In genomic region chr9:130182090-130182909, GRCh38 we compare ENCODE assay signal across 13 cellular contexts. TPM values are rescaled to one million over a fixed set of nuclear protein-coding genes. Genes with fewer than 3 reads are reported as not detected.
DNase-seq lines count a peak whose midpoint lies in the region; ATAC-seq, FAIRE-seq and TF ChIP-seq lines count a peak whose summit lies in the region.
"Had no signal": no experiment of that assay in that cellular context is flagged by ENCODE, and none has a peak within 500 bp of the region (broad histone marks: within the 10 kb centered on the region; RNA-seq: fewer than 3 reads in every experiment).

No MANE protein-coding gene starts in this region.

- H3K23ac ChIP-seq in IMR-90 (ENCODE audit: low read depth, low read length) (no peak overlapping the region), mesenchymal stem cell (ENCODE audit: low read length in 2 of 2) (no peak overlapping the region)

- H3K27ac ChIP-seq in IMR-90 (ENCODE audit: insufficient read depth, low read length) (peak overlapping the region; percentile 75; the same call in 1 of the 2 replicates), K562 (ENCODE audit: extremely low read depth, low read depth, low read length) (no peak overlapping the region), mesenchymal stem cell (ENCODE audit: low read length, poor library complexity, severe bottlenecking) (peak overlapping the region; percentile 91), tibial artery (peak overlapping the region; percentile 93 to 95), ovary (no peak overlapping the region)

- H2AFZ ChIP-seq in IMR-90 (replicated peaks; ENCODE audit: low read length, poor library complexity), result no peak overlapping the region
- no peak overlapping the region for H2AFZ ChIP-seq in K562 (ENCODE audit: low read depth, low read length)
- no peak overlapping the region for H2AFZ ChIP-seq in mesenchymal stem cell (ENCODE audit: low read depth, low read length)

- CTCF ChIA-PET in IMR-90 (lab: Yijun Ruan, JAX) (no interaction called here), K562 (lab: Yijun Ruan, JAX; ENCODE audit: low intra/inter-chr PET ratio) (no interaction called here)

- no TSS peak for BruUV-seq in IMR-90 (replicated peaks; lab: Mats Ljungman, UMichigan)
- no TSS peak for BruUV-seq in K562 (replicated peaks; lab: Mats Ljungman, UMichigan)

- H3K9ac ChIP-seq in IMR-90 (ENCODE audit: low read depth, low read length) (no peak overlapping the region), K562 (ENCODE audit: insufficient read depth in 1 of 2, low read depth in 2 of 2, low read length in 2 of 2) (peak overlapping the region in 1 of 2 experiments; percentile 66; a peak in 2 of 4 replicates), mesenchymal stem cell (ENCODE audit: low read length) (no peak overlapping the region)

- H2BK120ac ChIP-seq in IMR-90 (ENCODE audit: low read depth, low read length) (peak overlapping the region; percentile 81; the same call in 1 of the 2 replicates), mesenchymal stem cell (ENCODE audit: low read depth, low read length) (peak overlapping the region; percentile 95)

- H3K79me1 ChIP-seq in IMR-90 (ENCODE audit: low read depth in 1 of 2, low read length in 2 of 2) (peaks cover 27 to 79% of the 10 kb centered on the region in 2 experiments), mesenchymal stem cell (replicated peaks; ENCODE audit: low read length, poor library complexity, severe bottlenecking) (peaks cover 7% of the 10 kb centered on the region)

- H2BK20ac ChIP-seq in IMR-90 (ENCODE audit: low read depth, low read length), result peak overlapping the region; percentile 40; the same call in 1 of the 2 replicates

- POLR2A ChIA-PET in IMR-90 (lab: Charles Lee; ENCODE audit: unreplicated experiment) (no interaction called here), K562 (lab: Yijun Ruan, JAX) (interaction anchor here (1.1 kb wide), 1 partner anchor 54 kb away, joined by 3 read pairs; no protein-coding TSS in a partner anchor)

- H4K20me1 ChIP-seq in IMR-90 (ENCODE audit: insufficient read depth, low read length), result peaks cover 53% of the 10 kb centered on the region
- H4K20me1 ChIP-seq in K562 (replicated peaks; ENCODE audit: control insufficient read depth, insufficient read depth, low read length), result peaks cover 20% of the 10 kb centered on the region; the same call in 1 of the 2 replicates

- H3K4me3 ChIP-seq in IMR-90 (ENCODE audit: insufficient read depth, low read depth, low read length), result no peak overlapping the region
- H3K4me3 ChIP-seq in K562, result no peak overlapping the region
- no peak overlapping the region for H3K4me3 ChIP-seq in mesenchymal stem cell (ENCODE audit: insufficient read depth in 1 of 2, low read depth in 1 of 2, low read length in 2 of 2)
- no peak overlapping the region for H3K4me3 ChIP-seq in tibial artery
- no peak overlapping the region for H3K4me3 ChIP-seq in ovary
- H3K4me3 ChIP-seq: SJSA1 had no signal

- 0 out of 2 replicates have a peak overlapping the region, but pooled peaks have one; percentile 47 for H3K14ac ChIP-seq in IMR-90 (replicated peaks; ENCODE audit: low read depth, low read length)
- H3K14ac ChIP-seq in mesenchymal stem cell (ENCODE audit: low read length in 2 of 2), result peak overlapping the region in 1 of 2 experiments; percentile 5

- TF ChIP-seq RAD21 in IMR-90 (IDR thresholded peaks at IDR 0.05; ENCODE audit: low read length) (no peak), K562 (CRISPR knock-in tag; conservative IDR thresholded peaks at IDR 0.05 in 1 of 2, IDR thresholded peaks at IDR 0.05 in 1 of 2) (no peak)

- H3K9me3 ChIP-seq in IMR-90 (ENCODE audit: control insufficient read depth, insufficient read depth, low read length) (no peaks in the 10 kb centered on the region), K562 (replicated peaks; ENCODE audit: control insufficient read depth, insufficient read depth, low read depth, low read length) (no peaks in the 10 kb centered on the region), mesenchymal stem cell (ENCODE audit: control insufficient read depth, low read length) (no peaks in the 10 kb centered on the region), tibial artery (no peaks in the 10 kb centered on the region), ovary (no peaks in the 10 kb centered on the region)
- H3K9me3 ChIP-seq: SJSA1 had no signal

- peaks cover 34% of the 10 kb centered on the region for H3K4me1 ChIP-seq in IMR-90 (ENCODE audit: control insufficient read depth, insufficient read depth, low read length)
- H3K4me1 ChIP-seq in K562 (replicated peaks in 1 of 2; ENCODE audit: control insufficient read depth in 2 of 2, insufficient read depth in 2 of 2, low read length in 2 of 2), result peaks cover 9 to 49% of the 10 kb centered on the region in 2 experiments; a peak in 4 of 5 replicates
- peaks cover 50% of the 10 kb centered on the region for H3K4me1 ChIP-seq in mesenchymal stem cell (ENCODE audit: control insufficient read depth, insufficient read depth, low read depth, low read length)
- H3K4me1 ChIP-seq in tibial artery, result peaks cover 5 to 91% (median 71%) of the 10 kb centered on the region in 4 donors
- H3K4me1 ChIP-seq in ovary (ENCODE audit: insufficient read depth), result peaks cover 25% of the 10 kb centered on the region

- WGBS in IMR-90 (ENCODE audit: extremely low coverage in 2 of 2, insufficient read length in 1 of 2), 2 experiments, result 93% methylated on average over 8 of the region's 26 CpGs; no CpG with 5 or more reads in 1 of the 2 experiments
- WGBS in K562 (ENCODE audit: insufficient coverage, low coverage, missing lambda C conversion rate), result 77% methylated on average over 25 of the region's 26 CpGs
- 94% methylated on average over 24 of the region's 26 CpGs for WGBS in mesenchymal stem cell
- WGBS in ovary, 3 donors, result 86 to 93% (median 92%) methylated on average over 22 to 26 of the region's 26 CpGs

- DNase-seq in IMR-90, result no peak
- DNase-seq in K562 (ENCODE audit: extremely low read depth in 1 of 4, low spot score in 3 of 4), result peak in 2 of 4 experiments; percentile 50 to 54
- DNase-seq in mesenchymal stem cell, result no peak
- DNase-seq in tibial artery, result no peak
- DNase-seq in ovary, result no peak
- DNase-seq in NCI-H774 (lab: John Stamatoyannopoulos, UW), result no peak
- DNase-seq in NCI-H1930 (lab: John Stamatoyannopoulos, UW), result no peak
- DNase-seq: activated CD8-positive, alpha-beta memory T cell treated with anti-CD3 and anti-CD28 coated beads, Interleukin-2, amount 10 ng/mL, durations not matched to agents 7 days and 5 days; CD8-positive, alpha-beta memory T cell; midbrain; NCI-H1694 had no signal

- dilution Hi-C loops in IMR-90 (cut with HindIII; ENCODE audit: low sequenced_read_pairs, unreplicated experiment), result no loop called here

- peak overlapping the region; percentile 70 to 73 for H2BK12ac ChIP-seq in mesenchymal stem cell (ENCODE audit: low read length in 2 of 2)

- H3K9me1 ChIP-seq in IMR-90 (ENCODE audit: insufficient read depth, low read length), result peaks cover 29% of the 10 kb centered on the region
- H3K9me1 ChIP-seq in K562 (ENCODE audit: control insufficient read depth, insufficient read depth, low read length), result no peaks in the 10 kb centered on the region

- H2AK9ac ChIP-seq in IMR-90 (replicated peaks; ENCODE audit: low read depth, low read length, poor library complexity), result peak overlapping the region; percentile 86

- no peak for FAIRE-seq in K562 (lab: Jason Lieb, UNC)

- H2BK15ac ChIP-seq in IMR-90 (ENCODE audit: low read depth, low read length), result peak overlapping the region; percentile 59; the same call in 1 of the 3 replicates
- H2BK15ac ChIP-seq in mesenchymal stem cell (ENCODE audit: low read depth, poor library complexity, severe bottlenecking), result peak overlapping the region; percentile 30

- H3K36me3 ChIP-seq in IMR-90 (ENCODE audit: control insufficient read depth, insufficient read depth, low read length) (peaks cover 9% of the 10 kb centered on the region; the same call in 1 of the 2 replicates), K562 (ENCODE audit: control insufficient read depth, insufficient read depth, low read length) (no peaks in the 10 kb centered on the region), mesenchymal stem cell (ENCODE audit: control insufficient read depth in 1 of 2, insufficient read depth in 2 of 2, low read depth in 1 of 2, low read length in 2 of 2) (peaks cover 0 to 23% of the 10 kb centered on the region in 2 experiments), tibial artery (no peaks in the 10 kb centered on the region), ovary (no peaks in the 10 kb centered on the region)

- no peak for ATAC-seq in IMR-90 (ENCODE audit: low read depth)
- no peak for ATAC-seq in K562
- ATAC-seq: activated CD8-positive, alpha-beta memory T cell treated with anti-CD3 and anti-CD28 coated beads, Interleukin-2, amount 10 ng/mL, durations not matched to agents 7 days and 5 days; activated naive CD4-positive, alpha-beta T cell treated with anti-CD3 and anti-CD28 coated beads, Interleukin-2, amount 50 U/mL, for 72 hours had no signal

- H2BK5ac ChIP-seq in IMR-90 (ENCODE audit: low read depth, low read length, poor library complexity, severe bottlenecking) (peak overlapping the region; percentile 77), mesenchymal stem cell (ENCODE audit: low read depth, low read length, poor library complexity, severe bottlenecking) (peak overlapping the region; percentile 40)

- H3K4me2 ChIP-seq in IMR-90 (ENCODE audit: low read depth, low read length), result no peak overlapping the region
- H3K4me2 ChIP-seq in K562 (ENCODE audit: insufficient read depth, low read length), result no peak overlapping the region
- no peak overlapping the region for H3K4me2 ChIP-seq in mesenchymal stem cell (ENCODE audit: low read length, poor library complexity, severe bottlenecking)

- no peak overlapping the region for H3K56ac ChIP-seq in IMR-90 (ENCODE audit: extremely low read depth, insufficient read depth, low read length)

- peaks cover 28% of the 10 kb centered on the region for H3K79me2 ChIP-seq in K562 (ENCODE audit: control insufficient read depth, insufficient read depth, low read length)

- peak overlapping the region; percentile 90 for H4K91ac ChIP-seq in IMR-90 (ENCODE audit: insufficient read depth, low read depth, low read length)
- peak overlapping the region; percentile 70 for H4K91ac ChIP-seq in mesenchymal stem cell (ENCODE audit: low read length)

- no peak overlapping the region for H4K5ac ChIP-seq in IMR-90 (ENCODE audit: low read depth, low read length)

- H3K18ac ChIP-seq in IMR-90 (ENCODE audit: low read depth, low read length) (peak overlapping the region; percentile 62; the same call in 1 of the 2 replicates), mesenchymal stem cell (ENCODE audit: low read depth in 1 of 2, low read length in 2 of 2) (peak overlapping the region; percentile 15 to 50)

- peak overlapping the region; percentile 92 for H2AK5ac ChIP-seq in IMR-90 (ENCODE audit: low read depth, low read length)
- H2AK5ac ChIP-seq in mesenchymal stem cell (ENCODE audit: low read length, severe bottlenecking), result peak overlapping the region; percentile 78

- H4K8ac ChIP-seq in IMR-90 (ENCODE audit: low read depth in 2 of 2, low read length in 2 of 2) (peak overlapping the region; percentile 29 to 66; a peak in 2 of 4 replicates), mesenchymal stem cell (ENCODE audit: low read length) (peak overlapping the region; percentile 66)

- no peak for TF ChIP-seq POLR2A in IMR-90 (IDR thresholded peaks at IDR 0.05; ENCODE audit: low read depth, low read length)
- no peak for TF ChIP-seq POLR2A in K562 (conservative IDR thresholded peaks at IDR 0.05)
- no peak for TF ChIP-seq POLR2A in ovary (IDR thresholded peaks at IDR 0.05)

- TF ChIP-seq EP300 in K562 (IDR thresholded peaks at IDR 0.05; ENCODE audit: low read length) (no peak), ovary (IDR thresholded peaks at IDR 0.05) (no peak)

- TF ChIP-seq CTCF in IMR-90 (conservative IDR thresholded peaks at IDR 0.05; ENCODE audit: low read depth, low read length) (no peak), K562 (IDR thresholded peaks at IDR 0.05 in 2 of 3, conservative IDR thresholded peaks at IDR 0.05 in 1 of 3; ENCODE audit: insufficient read depth in 2 of 3, low read depth in 1 of 3, low read length in 3 of 3) (no peak), tibial artery (IDR thresholded peaks at IDR 0.05) (no peak), ovary (IDR thresholded peaks at IDR 0.05) (no peak)

- H3K27me3 ChIP-seq in IMR-90 (ENCODE audit: control insufficient read depth, insufficient read depth, low read length) (no peaks in the 10 kb centered on the region), K562 (ENCODE audit: control insufficient read depth in 2 of 2, insufficient read depth in 2 of 2, low read length in 2 of 2) (no peaks in the 10 kb centered on the region), mesenchymal stem cell (ENCODE audit: control insufficient read depth in 1 of 2, insufficient read depth in 1 of 2, low read length in 2 of 2) (no peaks in the 10 kb centered on the region), tibial artery (no peaks in the 10 kb centered on the region), ovary (no peaks in the 10 kb centered on the region)
- H3K27me3 ChIP-seq: SJSA1 had no signal

- in situ Hi-C loops in IMR-90 (cut with MboI; ENCODE audit: low sequenced_read_pairs) (no loop called here), K562 (cut with MboI) (no loop called here)

- H3K4ac ChIP-seq in IMR-90 (ENCODE audit: low read depth, low read length) (peak overlapping the region; percentile 80), mesenchymal stem cell (ENCODE audit: low read depth in 1 of 2, low read length in 2 of 2) (peak overlapping the region; percentile 22 to 58)

- intact Hi-C loops in IMR-90 (cut with micrococcal nuclease) (loop anchor here (5.0 kb wide), 1 partner anchor 40 kb away; no protein-coding TSS in a partner anchor), K562 (cut with micrococcal nuclease) (no loop called here), tibial artery (cut with DNase I; ENCODE audit: low total_unique reads) (no loop called here), ovary (cut with DNase I) (no loop called here)

RNA-seq across cellular contexts. Expression of gene NCS1, which starts 10.1 kb away (rescaled TPM):
- 35.8 and 41.0 TPM in 2 replicates for total RNA-seq in IMR-90 (2012; rRNA removed)
- 60.5 and 68.9 TPM in 2 replicates for polyA plus RNA-seq in IMR-90 (2012; rRNA removed)
- polyA plus RNA-seq in IMR-90 (2012; cell fraction: cytosol; rRNA removed), result 45.5 and 54.7 TPM in 2 replicates
- polyA plus RNA-seq in IMR-90 (2012; cell fraction: nucleus; rRNA removed; ENCODE audit: low replicate concordance), result 36.7 and 43.5 TPM in 2 replicates
- total RNA-seq in K562 (2011; cell fraction: chromatin; rRNA removed; ENCODE audit: low replicate concordance), result 6.1 and 14.0 TPM in 2 replicates
- 10.3 and 11.0 TPM in 2 replicates for total RNA-seq in K562 (2011; cell fraction: nucleolus; rRNA removed)
- 7.1 and 7.5 TPM in 2 replicates for total RNA-seq in K562 (2011; cell fraction: nucleoplasm; rRNA removed)
- 9.6 and 11.6 TPM in 2 replicates for total RNA-seq in K562 (2014; rRNA removed)
- total RNA-seq in K562 (2014; rRNA removed; fragmentation: Illumina TruSeq; extraction: Trizol), result 7.6 and 8.0 TPM in 2 replicates
- 6.9 and 7.4 TPM in 2 replicates for total RNA-seq in K562 (2015; rRNA removed; fragmentation: Illumina TruSeq; extraction: Trizol)
- 22.8 and 25.0 TPM in 2 replicates for total RNA-seq in K562 (2021)
- polyA plus RNA-seq in K562 (2011; rRNA removed), result 24.0 and 27.0 TPM in 2 replicates
- polyA plus RNA-seq in K562 (2011; cell fraction: cytosol; rRNA removed), result 25.2 and 37.2 TPM in 2 replicates
- polyA plus RNA-seq in K562 (2011; cell fraction: nucleus; rRNA removed), result 10.2 and 16.2 TPM in 2 replicates
- 9.2 and 10.6 TPM in 2 replicates for polyA plus RNA-seq in K562 (2012)
- polyA plus RNA-seq in K562 (2014; fragmentation: Illumina TruSeq; extraction: Trizol), result 10.5 and 19.7 TPM in 2 replicates
- under 1 TPM; 0.28 to 0.66 TPM for polyA plus RNA-seq in K562 (2014; fragmentation: Nextera tagmentation; extraction: Ambion mirVana)
- 11.2 and 13.1 TPM in 2 replicates for polyA plus RNA-seq in K562 (2014; rRNA removed)
- 12.8 and 20.5 TPM in 2 replicates for polyA minus RNA-seq in K562 (2011; rRNA and poly(A)+ RNA removed)
- polyA minus RNA-seq in K562 (2011; cell fraction: cytosol; rRNA and poly(A)+ RNA removed), result 14.7 and 17.9 TPM in 2 replicates
- polyA minus RNA-seq in K562 (2011; cell fraction: nucleus; rRNA and poly(A)+ RNA removed), result 3.1 and 3.7 TPM in 2 replicates
- polyA plus RNA-seq in mesenchymal stem cell (2013, experiment 1 of 2), result 38.8 TPM
- 37.7 TPM for polyA plus RNA-seq in mesenchymal stem cell (2013, experiment 2 of 2)
- 10 to 100 TPM in 6 of 7 donors, 1 to 10 TPM in 1; 3.6 to 46.7 (median 29.5) TPM for total RNA-seq in ovary
- polyA plus RNA-seq in ovary, result 10 to 100 TPM in 1 of 2 donors, 1 to 10 TPM in 1; 8.1 to 15.5 TPM

Comparison
In these comparisons a context has a peak if more than half of its experiments do, and no peak if none do; other contexts are left out.
1. H3K27ac ChIP-seq: peak in IMR-90 (single experiment), mesenchymal stem cell (single experiment) and tibial artery (2 of 2); none in K562 (single experiment) and ovary (0 of 2).